8 cellular contexts compared by ENCODE assay signal in genomic region chr22:50525104-50525958, GRCh38. TPM values are rescaled to one million over a fixed set of nuclear protein-coding genes. Genes with fewer than 3 reads are reported as not detected.
DNase-seq lines count a peak whose midpoint lies in the region; ATAC-seq and TF ChIP-seq lines count a peak whose summit lies in the region.

Gene SCO2 (minus strand): TSS chr22:50525598. CDS start chr22:50524411, 1,187 bp downstream.

- under 1% methylated on average over 99 of the region's 99 CpGs for WGBS in thymus

- H3K36me3 ChIP-seq in HEK293 (ENCODE audit: control insufficient read depth in 2 of 2, insufficient read depth in 1 of 2, low read length in 2 of 2), result peaks cover 0 to 40% of the 10 kb centered on the region in 2 experiments; a peak in 2 of 3 replicates
- H3K36me3 ChIP-seq in thymus (ENCODE audit: control insufficient read depth, insufficient read depth), result peaks cover 39% of the 10 kb centered on the region

- peak within 1 kb of the TSS; percentile 97 for H3K4me3 Mint-ChIP-seq in glutamatergic neuron (ENCODE audit: unreplicated experiment)
- peak within 1 kb of the TSS; percentile 83 for H3K4me3 Mint-ChIP-seq in osteocyte (ENCODE audit: unreplicated experiment)

- peaks cover 7 to 31% of the 10 kb centered on the region in 2 donors for H3K36me3 Mint-ChIP-seq in activated naive CD4-positive, alpha-beta T cell treated with anti-CD3 and anti-CD28 coated beads, Interleukin-2, amount 50 U/mL, for 72 hours
- H3K36me3 Mint-ChIP-seq in glutamatergic neuron (ENCODE audit: unreplicated experiment) (peaks cover 5% of the 10 kb centered on the region), osteocyte (ENCODE audit: unreplicated experiment) (peaks cover 4% of the 10 kb centered on the region)

- ATAC-seq in SK-N-SH treated with all-trans-retinoic acid at 6 μM for 48 hours, result peak; percentile 80
- ATAC-seq in activated naive CD4-positive, alpha-beta T cell treated with anti-CD3 and anti-CD28 coated beads, Interleukin-2, amount 50 U/mL, for 72 hours, result peak; percentile 61 to 62

- H3K27me3 Mint-ChIP-seq in glutamatergic neuron (ENCODE audit: unreplicated experiment) (peaks cover 20% of the 10 kb centered on the region), osteocyte (ENCODE audit: unreplicated experiment) (no peaks in the 10 kb centered on the region)

- H3K27ac Mint-ChIP-seq in activated naive CD4-positive, alpha-beta T cell treated with anti-CD3 and anti-CD28 coated beads, Interleukin-2, amount 50 U/mL, for 72 hours, result peak within 1 kb of the TSS; percentile 92 to 99
- H3K27ac Mint-ChIP-seq in glutamatergic neuron (ENCODE audit: unreplicated experiment) (peak within 1 kb of the TSS; percentile 93), osteocyte (ENCODE audit: unreplicated experiment) (peak within 1 kb of the TSS; percentile 71)

- H3K4me1 ChIP-seq in HEK293 (ENCODE audit: control insufficient read depth, insufficient read depth, low read length), result no peaks in the 10 kb centered on the region; the same call in 1 of the 2 replicates
- peaks cover 21% of the 10 kb centered on the region for H3K4me1 ChIP-seq in thymus (ENCODE audit: control insufficient read depth, insufficient read depth, low read length)

- H3K9me3 ChIP-seq in HEK293 (ENCODE audit: control insufficient read depth, insufficient read depth, low read depth, low read length) (no peaks in the 10 kb centered on the region), thymus (ENCODE audit: control insufficient read depth) (peaks cover 1% of the 10 kb centered on the region)

- H3K4me1 Mint-ChIP-seq in glutamatergic neuron (ENCODE audit: low read depth, unreplicated experiment), result peaks cover 12% of the 10 kb centered on the region
- H3K4me1 Mint-ChIP-seq in osteocyte (ENCODE audit: unreplicated experiment), result peaks cover 24% of the 10 kb centered on the region

- peaks cover 28% of the 10 kb centered on the region for H3K27me3 ChIP-seq in thymus (ENCODE audit: control insufficient read depth, insufficient read depth)

- POLR2A ChIA-PET in HEK293 (lab: Yijun Ruan, JAX), result interaction anchor here (0.6 to 5.3 kb wide), 43 partner anchors 8 to 758 kb away, joined by 3 to 189 read pairs (median 5); partner anchors contain the start of genes ARSA, CHKB, CPT1B and HDAC10

- CTCF ChIA-PET in HEK293 (lab: Yijun Ruan, JAX), result interaction anchor here (0.6 to 2.7 kb wide), 55 partner anchors 8 to 734 kb away, joined by 3 to 37 read pairs (median 4); partner anchors contain the start of genes KLHDC7B, LMF2, NCAPH2 and SYCE3

- peak; percentile 17; the same call in 1 of the 2 replicates for TF ChIP-seq CTCF in HEK293 (tag by site-specific recombination; IDR thresholded peaks at IDR 0.05)
- TF ChIP-seq CTCF in glutamatergic neuron (IDR thresholded peaks at IDR 0.05; ENCODE audit: partially characterized antibody, unreplicated experiment), result no peak
- peak; percentile 67 for TF ChIP-seq CTCF in osteocyte (IDR thresholded peaks at IDR 0.05)

- H3K9me3 Mint-ChIP-seq in activated naive CD4-positive, alpha-beta T cell treated with anti-CD3 and anti-CD28 coated beads, Interleukin-2, amount 50 U/mL, for 72 hours, result no peaks in the 10 kb centered on the region
- peaks cover 15% of the 10 kb centered on the region for H3K9me3 Mint-ChIP-seq in glutamatergic neuron (ENCODE audit: unreplicated experiment)
- H3K9me3 Mint-ChIP-seq in osteocyte (ENCODE audit: unreplicated experiment), result no peaks in the 10 kb centered on the region

- H3K4me3 ChIP-seq in HEK293 (ENCODE audit: low read depth, low read length) (peak within 1 kb of the TSS; percentile 79), thymus (ENCODE audit: low read length) (peak within 1 kb of the TSS; percentile 86)

- H3K27ac ChIP-seq in HEK293 (ENCODE audit: extremely low read depth, low read depth, low read length) (peak within 1 kb of the TSS; percentile 90), thymus (ENCODE audit: low read depth) (peak within 1 kb of the TSS; percentile 92)

- DNase-seq in GM04503 (ENCODE audit: low read depth) (peak; percentile 66), NAMALWA (ENCODE audit: low spot score) (peak; percentile 97), glutamatergic neuron (peak; percentile 97), osteocyte (ENCODE audit: extremely low spot score, unreplicated experiment) (peak; percentile 99)
- peak; percentile 98 to 99 for DNase-seq in activated naive CD4-positive, alpha-beta T cell treated with anti-CD3 and anti-CD28 coated beads, Interleukin-2, amount 50 U/mL, for 72 hours (ENCODE audit: low spot score in 2 of 2)

TF ChIP-seq in HEK293, 187 proteins besides CTCF, POLR2A, EP300 and RAD21 (continues in another document):
- TF ChIP-seq ZNF174 (tag by site-specific recombination; IDR thresholded peaks at IDR 0.05), result no peak
- TF ChIP-seq ZNF571 (tag by site-specific recombination; IDR thresholded peaks at IDR 0.05), result no peak
- TF ChIP-seq ZNF645 (tag by site-specific recombination; IDR thresholded peaks at IDR 0.05), result peak; percentile 70
- no peak for TF ChIP-seq ZNF404 (tag by site-specific recombination; IDR thresholded peaks at IDR 0.05)
- TF ChIP-seq ZNF16 (tag by site-specific recombination; IDR thresholded peaks at IDR 0.05; ENCODE audit: low read depth), result no peak
- peak; percentile 81 for TF ChIP-seq ZFP37 (tag by site-specific recombination; IDR thresholded peaks at IDR 0.05)
- TF ChIP-seq ZNF660 (tag by site-specific recombination; IDR thresholded peaks at IDR 0.05), result peak; percentile 39; the same call in 1 of the 2 replicates
- no peak for TF ChIP-seq ZNF670 (tag by site-specific recombination; IDR thresholded peaks at IDR 0.05; ENCODE audit: low read depth)
- TF ChIP-seq ZNF398 (tag by site-specific recombination; IDR thresholded peaks at IDR 0.05), result 0 out of 2 replicates have a peak, but pooled peaks have one; percentile 47

TF ChIP-seq in SK-N-SH treated with all-trans-retinoic acid at 6 μM for 48 hours, 23 proteins besides CTCF, POLR2A, EP300 and RAD21:
- TF ChIP-seq GLIS3 (CRISPR knock-in tag; IDR thresholded peaks at IDR 0.05) (no peak), BACH2 (CRISPR knock-in tag; IDR thresholded peaks at IDR 0.05; ENCODE audit: borderline replicate concordance) (no peak), CSRNP3 (CRISPR knock-in tag; IDR thresholded peaks at IDR 0.05) (no peak), ZNF565 (CRISPR knock-in tag; conservative IDR thresholded peaks at IDR 0.05; ENCODE audit: low read depth) (no peak), OSR1 (CRISPR knock-in tag; IDR thresholded peaks at IDR 0.05) (no peak)

RNA-seq across cellular contexts. Expression of gene SCO2, which starts in this region (rescaled TPM):
- 1 to 10 TPM in 1 of 2 donors, not detected in 1; 4.8 TPM for total RNA-seq in activated naive CD4-positive, alpha-beta T cell treated with anti-CD3 and anti-CD28 coated beads, Interleukin-2, amount 50 U/mL, for 72 hours
- total RNA-seq in glutamatergic neuron (ENCODE audit: unreplicated experiment), result 4.8 TPM
- 2.8 TPM in 1 of 2 replicates, not detected in the other for total RNA-seq in osteocyte
- polyA plus RNA-seq in thymus, result 9.8 TPM

Comparison
In these comparisons a context has a peak if more than half of its experiments do, and no peak if none do; other contexts are left out.
1. Peak in every context shown above with its lines: DNase-seq, ATAC-seq, H3K4me3 ChIP-seq and H3K27ac ChIP-seq.